In the genomic region with DNA sequence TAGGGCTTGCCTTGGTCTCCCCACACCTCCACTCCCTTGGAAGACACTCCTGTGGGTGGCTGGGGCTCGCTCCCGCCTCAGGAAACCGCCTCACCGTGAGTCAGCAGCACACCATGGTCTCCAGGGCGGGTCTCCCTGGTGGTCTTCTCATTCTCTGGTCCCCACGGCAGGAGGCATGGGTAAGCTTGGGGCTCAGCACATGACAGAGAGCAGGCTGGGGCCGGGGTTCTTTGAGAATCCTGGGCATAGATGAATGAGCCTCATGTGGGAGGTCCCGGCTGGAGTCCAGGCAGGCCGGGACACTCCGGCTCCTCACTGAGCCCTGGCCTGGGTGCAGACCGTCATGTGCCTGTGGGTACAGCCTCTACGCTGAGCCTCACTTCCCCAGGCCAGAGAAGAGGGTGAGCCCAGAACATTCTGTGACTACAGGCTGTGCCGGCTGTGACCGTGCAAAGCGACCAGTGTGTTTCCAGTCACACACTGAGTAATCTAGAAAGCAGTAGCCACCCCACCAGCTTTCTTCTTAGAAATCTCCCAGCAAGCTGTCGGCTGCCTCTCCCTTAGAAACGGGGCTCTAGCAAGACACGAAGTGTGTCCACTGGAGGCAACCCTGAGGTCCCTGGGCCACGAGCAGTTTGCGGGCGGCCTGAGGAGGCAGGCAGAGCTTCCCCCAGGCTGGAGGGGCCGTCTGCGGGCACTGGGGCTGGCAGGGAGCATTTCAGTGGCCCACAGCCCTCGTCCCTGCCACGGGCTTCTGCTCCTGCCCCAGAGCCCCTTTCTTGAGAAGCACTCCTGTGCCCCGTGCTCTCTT, we compare ENCODE assay signal across 11 cellular contexts.
DNase-seq lines count a peak whose midpoint lies in the region; ATAC-seq, FAIRE-seq and TF ChIP-seq lines count a peak whose summit lies in the region.
"Had no signal": no experiment of that assay in that cellular context is flagged by ENCODE, and none has a peak within 500 bp of the region (broad histone marks: within the 10 kb centered on the region; RNA-seq: fewer than 3 reads in every experiment).

No MANE protein-coding gene starts in this region.

- ATAC-seq in GM18867 (IDR thresholded peaks at IDR 0.05; ENCODE audit: unreplicated experiment), result peak; percentile 55
- no peak for ATAC-seq in body of pancreas
- no peak for ATAC-seq in GM18873 (IDR thresholded peaks at IDR 0.05; ENCODE audit: low FRiP score, unreplicated experiment)

- no peaks in the 10 kb centered on the region for H3K9me3 ChIP-seq in SJSA1 (replicated peaks)
- no peaks in the 10 kb centered on the region for H3K9me3 ChIP-seq in kidney (ENCODE audit: control insufficient read depth in 1 of 2, low read length in 2 of 2)
- H3K9me3 ChIP-seq in skeletal muscle satellite cell (replicated peaks; ENCODE audit: low read length), result no peaks in the 10 kb centered on the region
- no peaks in the 10 kb centered on the region for H3K9me3 ChIP-seq in body of pancreas

- H3K27ac ChIP-seq in SJSA1 (peak overlapping the region; percentile 75), kidney (ENCODE audit: low read depth in 2 of 2, low read length in 2 of 2) (peak overlapping the region; percentile 51 to 57), body of pancreas (no peak overlapping the region)
- H3K27ac ChIP-seq: parathyroid adenoma had no signal

- no peak for TF ChIP-seq POLR2A in body of pancreas (IDR thresholded peaks at IDR 0.05)

- H3K27me3 ChIP-seq in SJSA1 (replicated peaks) (no peaks in the 10 kb centered on the region), skeletal muscle satellite cell (ENCODE audit: control insufficient read depth, insufficient read depth, low read length) (peaks cover under 1% of the 10 kb centered on the region), body of pancreas (no peaks in the 10 kb centered on the region)

- no peak overlapping the region for H3K9ac ChIP-seq in kidney (ENCODE audit: low read length in 2 of 2)
- H3K9ac ChIP-seq in skeletal muscle satellite cell (ENCODE audit: low read depth, low read length), result peak overlapping the region; percentile 52
- H3K9ac ChIP-seq: parathyroid adenoma had no signal

- peak overlapping the region; percentile 41 for H3K4me2 ChIP-seq in skeletal muscle satellite cell (ENCODE audit: low read length)

- H3K4me3 ChIP-seq in SJSA1 (no peak overlapping the region), kidney (ENCODE audit: low read length in 2 of 2) (no peak overlapping the region), skeletal muscle satellite cell (ENCODE audit: low read length) (peak overlapping the region; percentile 23), body of pancreas (no peak overlapping the region)

- intact Hi-C loops in kidney (cut with DNase I), result no loop called here
- intact Hi-C loops in body of pancreas (cut with DNase I), result no loop called here

- H3K36me3 ChIP-seq in SJSA1 (no peaks in the 10 kb centered on the region), kidney (ENCODE audit: control insufficient read depth in 1 of 2, insufficient read depth in 2 of 2, low read length in 2 of 2) (no peaks in the 10 kb centered on the region), skeletal muscle satellite cell (ENCODE audit: insufficient read depth, low read length) (no peaks in the 10 kb centered on the region), body of pancreas (replicated peaks in 1 of 2; ENCODE audit: insufficient read depth in 1 of 2, low read depth in 2 of 2) (no peaks in the 10 kb centered on the region)

- DNase-seq in SJSA1 (ENCODE audit: low read depth in 1 of 2, low spot score in 2 of 2) (peak; percentile 85 to 88), kidney (no peak), NCI-H187 (lab: John Stamatoyannopoulos, UW) (no peak), body of pancreas (no peak)
- DNase-seq: activated gamma-delta T cell treated with Interleukin-2 at 50 U/mL for 16 hours; CD4-positive, alpha-beta memory T cell; SHP77 had no signal

- H3K4me1 ChIP-seq in SJSA1 (replicated peaks) (peaks cover 21% of the 10 kb centered on the region), kidney (ENCODE audit: control insufficient read depth in 1 of 2, insufficient read depth in 1 of 2, low read depth in 1 of 2, low read length in 2 of 2) (peaks cover 12 to 16% of the 10 kb centered on the region in 2 donors), skeletal muscle satellite cell (ENCODE audit: control insufficient read depth, insufficient read depth, low read length) (peaks cover 40% of the 10 kb centered on the region), body of pancreas (no peaks in the 10 kb centered on the region)
- H3K4me1 ChIP-seq: parathyroid adenoma had no signal

- no peak for FAIRE-seq in kidney (lab: Jason Lieb, UNC)

- WGBS in body of pancreas, 2 donors, result 75 to 89% methylated on average over 11 to 23 of the region's 26 CpGs

- TF ChIP-seq CTCF in kidney (IDR thresholded peaks at IDR 0.05; ENCODE audit: borderline replicate concordance, extremely low read depth, insufficient read depth) (no peak), body of pancreas (IDR thresholded peaks at IDR 0.05) (no peak)

Comparison
In these comparisons a context has a peak if more than half of its experiments do, and no peak if none do; other contexts are left out.
1. DNase-seq: peak in SJSA1 (2 of 2); none in kidney (single experiment), NCI-H187 (0 of 2) and body of pancreas (0 of 4).
2. H3K27ac ChIP-seq: peak in SJSA1 (single experiment) and kidney (2 of 2); none in body of pancreas (0 of 4).